18 cellular contexts compared by ENCODE assay signal in genomic region chr10:10007972-10008371, GRCh38.
DNase-seq lines count a peak whose midpoint lies in the region; ATAC-seq, FAIRE-seq and TF ChIP-seq lines count a peak whose summit lies in the region.
"Had no signal": no experiment of that assay in that cellular context is flagged by ENCODE, and none has a peak within 500 bp of the region (broad histone marks: within the 10 kb centered on the region; RNA-seq: fewer than 3 reads in every experiment).

No MANE protein-coding gene starts in this region.

- 95% methylated on average over 6 of the region's 6 CpGs for WGBS in esophagus muscularis mucosa

- H3K27me3 ChIP-seq in neural cell (ENCODE audit: insufficient read depth, low read depth, low read length) (no peaks in the 10 kb centered on the region), esophagus muscularis mucosa (no peaks in the 10 kb centered on the region)

- no peaks in the 10 kb centered on the region for H3K27me3 Mint-ChIP-seq in activated B cell treated with CpG ODN at 0.5 μM for 24 hours
- peaks cover 0 to 3% (median 0%) of the 10 kb centered on the region in 3 donors for H3K27me3 Mint-ChIP-seq in CD14-positive monocyte (ENCODE audit: low read depth in 3 of 3)

- H3K79me2 ChIP-seq in neural cell (replicated peaks; ENCODE audit: insufficient read depth, low read length), result no peaks in the 10 kb centered on the region

- H3K4me3 Mint-ChIP-seq in activated B cell treated with CpG ODN at 0.5 μM for 24 hours (no peak overlapping the region), CD14-positive monocyte (no peak overlapping the region)
- H3K4me3 Mint-ChIP-seq: HFFc6 had no signal

- no peak overlapping the region for H3K4me2 ChIP-seq in neural cell (ENCODE audit: low read length)

- no peaks in the 10 kb centered on the region for H4K20me1 ChIP-seq in neural cell (ENCODE audit: insufficient read depth)

- peak overlapping the region; percentile 11 for H3K4me3 ChIP-seq in neural cell (ENCODE audit: low read length)
- H3K4me3 ChIP-seq in esophagus muscularis mucosa, result no peak overlapping the region

- DNase-seq in GM12891 (ENCODE audit: insufficient read length, low spot score), result no peak
- DNase-seq in HT1080 (ENCODE audit: low read depth), result peak; percentile 54
- DNase-seq in activated B cell treated with CpG ODN at 0.5 μM for 24 hours, result no peak
- DNase-seq in esophagus muscularis mucosa (ENCODE audit: extremely low spot score), result no peak
- DNase-seq in Right ventricle myocardium inferior (ENCODE audit: missing footprints), result no peak
- no peak for DNase-seq in CD14-positive monocyte (ENCODE audit: low spot score)
- no peak for DNase-seq in NCI-H1092 treated with DMSO at 0.1 percent for 48 hours (lab: John Stamatoyannopoulos, UW)
- DNase-seq: activated CD4-positive, alpha-beta T cell treated with anti-CD3 and anti-CD28 coated beads, Interleukin-2, amount 50 U/mL, for 4 hours; activated T-cell treated with anti-CD3 and anti-CD28 coated beads, Interleukin-2, amount 50 U/mL, for 48 hours; central memory CD4-positive, alpha-beta T cell; DMS79 treated with DMSO at 0.1 percent for 48 hours; HFFc6; MM.1S; NCI-H2107; nucleus accumbens; stimulated activated naive CD4-positive, alpha-beta T cell treated with Interleukin-2 at 50 U/mL for 16 hours had no signal

- peak; percentile 28 for FAIRE-seq in GM12891 (lab: Jason Lieb, UNC)
- FAIRE-seq: endometrium had no signal

- H3K36me3 ChIP-seq in neural cell (ENCODE audit: insufficient read depth, low read length), result no peaks in the 10 kb centered on the region
- H3K36me3 ChIP-seq in esophagus muscularis mucosa, result no peaks in the 10 kb centered on the region

- H3K36me3 Mint-ChIP-seq in activated B cell treated with CpG ODN at 0.5 μM for 24 hours (ENCODE audit: low read depth) (no peaks in the 10 kb centered on the region), CD14-positive monocyte (no peaks in the 10 kb centered on the region)

- no peaks in the 10 kb centered on the region for H3K9me2 ChIP-seq in neural cell (ENCODE audit: insufficient read depth, low read length)

- H3K27ac ChIP-seq in neural cell (ENCODE audit: low read length) (peak overlapping the region; percentile 60), esophagus muscularis mucosa (replicated peaks in 1 of 4) (no peak overlapping the region)

- intact Hi-C loops in activated B cell treated with CpG ODN at 0.5 μM for 24 hours (cut with micrococcal nuclease) (no loop called here), esophagus muscularis mucosa (cut with DNase I) (no loop called here), Right ventricle myocardium inferior (cut with DNase I) (no loop called here), CD14-positive monocyte (cut with micrococcal nuclease) (no loop called here)

- H3K4me1 Mint-ChIP-seq in activated B cell treated with CpG ODN at 0.5 μM for 24 hours (peaks cover 6% of the 10 kb centered on the region), CD14-positive monocyte (no peaks in the 10 kb centered on the region)

- no peak overlapping the region for H3K9ac ChIP-seq in neural cell (ENCODE audit: low read length)

- TF ChIP-seq POLR2A in GM12891 (IDR thresholded peaks at IDR 0.05; ENCODE audit: low read depth, low read length), result no peak
- TF ChIP-seq POLR2A in esophagus muscularis mucosa (IDR thresholded peaks at IDR 0.05; ENCODE audit: low read depth), result no peak

- no peaks in the 10 kb centered on the region for H3F3A ChIP-seq in neural cell (ENCODE audit: insufficient read depth, low read length, poor library complexity, severe bottlenecking)

- H3K27ac Mint-ChIP-seq in activated B cell treated with CpG ODN at 0.5 μM for 24 hours (peak overlapping the region; percentile 9), CD14-positive monocyte (no peak overlapping the region)
- H3K27ac Mint-ChIP-seq: HFFc6 had no signal

- TF ChIP-seq CTCF in activated B cell treated with CpG ODN at 0.5 μM for 24 hours (IDR thresholded peaks at IDR 0.05) (no peak), neural cell (IDR thresholded peaks at IDR 0.05; ENCODE audit: poor library complexity, severe bottlenecking) (no peak), esophagus muscularis mucosa (IDR thresholded peaks at IDR 0.05) (no peak), CD14-positive monocyte (IDR thresholded peaks at IDR 0.05) (no peak)

- POLR2A ChIA-PET in activated B cell treated with CpG ODN at 0.5 μM for 24 hours (lab: Charles Lee), result no interaction called here

- CTCF ChIA-PET in activated B cell treated with CpG ODN at 0.5 μM for 24 hours (lab: Charles Lee), result no interaction called here

- H3K4me1 ChIP-seq in esophagus muscularis mucosa, result no peaks in the 10 kb centered on the region

- TF ChIP-seq RAD21 in neural cell (conservative IDR thresholded peaks at IDR 0.05), result no peak

- no peaks in the 10 kb centered on the region for H3K9me3 ChIP-seq in neural cell (ENCODE audit: low read length)
- no peaks in the 10 kb centered on the region for H3K9me3 ChIP-seq in esophagus muscularis mucosa

- ATAC-seq in activated B cell treated with CpG ODN at 0.5 μM for 24 hours (ENCODE audit: low read depth) (peak; percentile 66), Right ventricle myocardium inferior (no peak)

- peak; percentile 9 for TF ChIP-seq EP300 in neural cell (conservative IDR thresholded peaks at IDR 0.05; ENCODE audit: poor library complexity, severe bottlenecking)
- no peak for TF ChIP-seq EP300 in esophagus muscularis mucosa (IDR thresholded peaks at IDR 0.05)

- H3K9me3 Mint-ChIP-seq in activated B cell treated with CpG ODN at 0.5 μM for 24 hours (no peaks in the 10 kb centered on the region), CD14-positive monocyte (peaks cover 0 to 6% (median 4%) of the 10 kb centered on the region in 7 donors)

- H2AFZ ChIP-seq in neural cell (ENCODE audit: low read depth, low read length), result no peak overlapping the region

TF ChIP-seq in GM12891, 5 proteins besides CTCF, POLR2A, EP300 and RAD21:
- no peak for TF ChIP-seq SPI1 (IDR thresholded peaks at IDR 0.05; ENCODE audit: low read depth, low read length)
- no peak for TF ChIP-seq TAF1 (IDR thresholded peaks at IDR 0.05; ENCODE audit: low read depth, low read length)
- TF ChIP-seq POU2F2 (IDR thresholded peaks at IDR 0.05; ENCODE audit: low read depth, low read length), result no peak
- no peak for TF ChIP-seq POLR2AphosphoS5 (IDR thresholded peaks at IDR 0.05; ENCODE audit: low read depth, low read length)
- no peak for TF ChIP-seq PAX5 (IDR thresholded peaks at IDR 0.05; ENCODE audit: insufficient read depth, low read length, severe bottlenecking)
TF ChIP-seq in GM12891: peak in this region for 0.

TF ChIP-seq in neural cell, 6 proteins besides CTCF, POLR2A, EP300 and RAD21:
- TF ChIP-seq, protein P1, sequence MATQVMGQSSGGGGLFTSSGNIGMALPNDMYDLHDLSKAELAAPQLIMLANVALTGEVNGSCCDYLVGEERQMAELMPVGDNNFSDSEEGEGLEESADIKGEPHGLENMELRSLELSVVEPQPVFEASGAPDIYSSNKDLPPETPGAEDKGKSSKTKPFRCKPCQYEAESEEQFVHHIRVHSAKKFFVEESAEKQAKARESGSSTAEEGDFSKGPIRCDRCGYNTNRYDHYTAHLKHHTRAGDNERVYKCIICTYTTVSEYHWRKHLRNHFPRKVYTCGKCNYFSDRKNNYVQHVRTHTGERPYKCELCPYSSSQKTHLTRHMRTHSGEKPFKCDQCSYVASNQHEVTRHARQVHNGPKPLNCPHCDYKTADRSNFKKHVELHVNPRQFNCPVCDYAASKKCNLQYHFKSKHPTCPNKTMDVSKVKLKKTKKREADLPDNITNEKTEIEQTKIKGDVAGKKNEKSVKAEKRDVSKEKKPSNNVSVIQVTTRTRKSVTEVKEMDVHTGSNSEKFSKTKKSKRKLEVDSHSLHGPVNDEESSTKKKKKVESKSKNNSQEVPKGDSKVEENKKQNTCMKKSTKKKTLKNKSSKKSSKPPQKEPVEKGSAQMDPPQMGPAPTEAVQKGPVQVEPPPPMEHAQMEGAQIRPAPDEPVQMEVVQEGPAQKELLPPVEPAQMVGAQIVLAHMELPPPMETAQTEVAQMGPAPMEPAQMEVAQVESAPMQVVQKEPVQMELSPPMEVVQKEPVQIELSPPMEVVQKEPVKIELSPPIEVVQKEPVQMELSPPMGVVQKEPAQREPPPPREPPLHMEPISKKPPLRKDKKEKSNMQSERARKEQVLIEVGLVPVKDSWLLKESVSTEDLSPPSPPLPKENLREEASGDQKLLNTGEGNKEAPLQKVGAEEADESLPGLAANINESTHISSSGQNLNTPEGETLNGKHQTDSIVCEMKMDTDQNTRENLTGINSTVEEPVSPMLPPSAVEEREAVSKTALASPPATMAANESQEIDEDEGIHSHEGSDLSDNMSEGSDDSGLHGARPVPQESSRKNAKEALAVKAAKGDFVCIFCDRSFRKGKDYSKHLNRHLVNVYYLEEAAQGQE (IDR thresholded peaks at IDR 0.05; ENCODE audit: borderline replicate concordance), result no peak
- TF ChIP-seq POLR2AphosphoS5 (IDR thresholded peaks at IDR 0.05) (no peak), TAF1 (IDR thresholded peaks at IDR 0.05; ENCODE audit: low read depth) (no peak), SMC3 (conservative IDR thresholded peaks at IDR 0.05; ENCODE audit: poor library complexity) (no peak), EZH2 (IDR thresholded peaks at IDR 0.05; ENCODE audit: borderline replicate concordance, insufficient read depth, low read length, poor library complexity, severe bottlenecking) (no peak), MXI1 (conservative IDR thresholded peaks at IDR 0.05; ENCODE audit: poor library complexity, severe bottlenecking) (no peak)
